Comparison of ENCODE assay signal across 9 cellular contexts in genomic region chr17:42520540-42520951, GRCh38. TPM values are rescaled to one million over a fixed set of nuclear protein-coding genes. Genes with fewer than 3 reads are reported as not detected.
A peak's percentile ranks its signal among the peaks of the same experiment; 100 is the strongest.
DNase-seq lines count a peak whose midpoint lies in the region; ATAC-seq, FAIRE-seq and TF ChIP-seq lines count a peak whose summit lies in the region.
"Had no signal": no experiment of that assay in that cellular context is flagged by ENCODE, and none has a peak within 500 bp of the region (broad histone marks: within the 10 kb centered on the region; RNA-seq: fewer than 3 reads in every experiment).

No MANE protein-coding gene starts in this region.

- peaks cover 6% of the 10 kb centered on the region for H3K27me3 Mint-ChIP-seq in HFFc6 (ENCODE audit: insufficient read depth)

- ATAC-seq in GM18870 (IDR thresholded peaks at IDR 0.05; ENCODE audit: unreplicated experiment) = no peak
- ATAC-seq in HG02973 (IDR thresholded peaks at IDR 0.05; ENCODE audit: unreplicated experiment) = no peak

- H3K4me3 Mint-ChIP-seq in HFFc6 = peak overlapping the region; percentile 63

- H3K4me1 ChIP-seq in muscle layer of colon (ENCODE audit: insufficient read depth, low read length) = peaks cover 73% of the 10 kb centered on the region

- no peak for DNase-seq in AG04449 (ENCODE audit: low read depth, low spot score)
- DNase-seq in HFFc6 = no peak
- DNase-seq in bronchial epithelial cell (ENCODE audit: low read depth) = no peak
- DNase-seq in HT-29 (ENCODE audit: low spot score) = no peak
- DNase-seq in NCI-H345 treated with DMSO at 0.1 percent for 48 hours (lab: John Stamatoyannopoulos, UW; ENCODE audit: unreplicated experiment) = no peak
- DNase-seq: NCI-H2107 had no signal

- peak overlapping the region; percentile 21 for H3K9ac ChIP-seq in muscle layer of colon (ENCODE audit: low read length)

- no peak overlapping the region for H3K4me3 ChIP-seq in AG04449 (ENCODE audit: low read depth, low read length)
- H3K4me3 ChIP-seq in bronchial epithelial cell (ENCODE audit: low read depth, low read length) = no peak overlapping the region
- H3K4me3 ChIP-seq in muscle layer of colon (ENCODE audit: low read depth in 1 of 2, low read length in 2 of 2) = no peak overlapping the region

- no peaks in the 10 kb centered on the region for H3K9me3 ChIP-seq in muscle layer of colon (ENCODE audit: low read length)

- H3K36me3 ChIP-seq in bronchial epithelial cell (ENCODE audit: control insufficient read depth, insufficient read depth, low read length) = peaks cover 7% of the 10 kb centered on the region
- H3K36me3 ChIP-seq in muscle layer of colon (ENCODE audit: insufficient read depth, low read length) = peaks cover 4% of the 10 kb centered on the region

- CTCF ChIA-PET in AG04449 (lab: Yijun Ruan, JAX) = interaction anchor here (0.7 to 7.7 kb wide), 13 partner anchors 10 to 208 kb away, joined by 3 to 83 read pairs (median 5); partner anchors contain the start of genes CAVIN1 and NAGLU

- FAIRE-seq in bronchial epithelial cell (lab: Jason Lieb, UNC) = no peak

- peak overlapping the region; percentile 97 for H3K27ac Mint-ChIP-seq in HFFc6

- H3K4me1 Mint-ChIP-seq in HFFc6 (ENCODE audit: low read depth) = peaks cover 95% of the 10 kb centered on the region

- TF ChIP-seq CTCF in AG04449 (IDR thresholded peaks at IDR 0.05; ENCODE audit: insufficient read depth, low read length, missing control alignments) (peak; percentile 11), HFFc6 (IDR thresholded peaks at IDR 0.05) (peak; percentile 58), bronchial epithelial cell (IDR thresholded peaks at IDR 0.05; ENCODE audit: insufficient read depth, low read length, severe bottlenecking) (peak; percentile 33)

- H3K36me3 Mint-ChIP-seq in HFFc6 (ENCODE audit: low read depth) = peaks cover 20% of the 10 kb centered on the region

- H3K27me3 ChIP-seq in bronchial epithelial cell (ENCODE audit: control insufficient read depth, insufficient read depth, low read length) (no peaks in the 10 kb centered on the region), muscle layer of colon (ENCODE audit: control insufficient read depth in 1 of 2, insufficient read depth in 2 of 2, low read length in 2 of 2) (no peaks in the 10 kb centered on the region)

- POLR2A ChIA-PET in AG04449 (lab: Yijun Ruan, JAX) = interaction anchor here (1.0 to 4.9 kb wide), 11 partner anchors 10 to 245 kb away, joined by 3 to 121 read pairs (median 5); partner anchors contain the start of genes CAVIN1, NAGLU and STAT3

- H3K27ac ChIP-seq in muscle layer of colon (ENCODE audit: low read depth, low read length) = peak overlapping the region; percentile 96

- no peaks in the 10 kb centered on the region for H3K9me3 Mint-ChIP-seq in HFFc6

RNA-seq across cellular contexts. Expression of gene NAGLU, which starts 15.5 kb away (rescaled TPM):
- total RNA-seq in HFFc6 (2021; fragmentation: NEBNext Ultra II Directional; extraction: Animal tissue kit (Norgen Biotek cat#: 25700)) = 10 to 100 TPM; 38.7 to 43.1 (median 39.9) TPM
- 8.4 and 14.2 TPM in 2 replicates for total RNA-seq in bronchial epithelial cell
- total RNA-seq in HT-29 (2014; rRNA removed; shearing (Covaris generic)) = 54.9 and 65.5 TPM in 2 replicates

RNA-seq across cellular contexts. Expression of gene HSD17B1, which starts 32.2 kb away (rescaled TPM):
- 1 to 10 TPM in 4 of 6 experiments, under 1 TPM in 2; 0.66 to 1.5 (median 1.1) TPM for total RNA-seq in HFFc6 (2021; fragmentation: NEBNext Ultra II Directional; extraction: Animal tissue kit (Norgen Biotek cat#: 25700))
- total RNA-seq in bronchial epithelial cell = 7.4 and 22.8 TPM in 2 replicates
- total RNA-seq in HT-29 (2014; rRNA removed; shearing (Covaris generic)) = 0.91 and 1.7 TPM in 2 replicates

RNA-seq across cellular contexts. Expression of gene COASY, which starts 41.4 kb away (rescaled TPM):
- total RNA-seq in HFFc6 (2021; fragmentation: NEBNext Ultra II Directional; extraction: Animal tissue kit (Norgen Biotek cat#: 25700)) = 10 to 100 TPM; 64.6 to 77.6 (median 71.1) TPM
- total RNA-seq in bronchial epithelial cell = 9.0 and 18.4 TPM in 2 replicates
- 82.1 and 103 TPM in 2 replicates for total RNA-seq in HT-29 (2014; rRNA removed; shearing (Covaris generic))

RNA-seq across cellular contexts. Expression of gene MLX, which starts 46.4 kb away (rescaled TPM):
- total RNA-seq in HFFc6 (2021; fragmentation: NEBNext Ultra II Directional; extraction: Animal tissue kit (Norgen Biotek cat#: 25700)) = 10 to 100 TPM; 40.7 to 48.3 (median 47.0) TPM
- total RNA-seq in bronchial epithelial cell = 28.3 and 33.2 TPM in 2 replicates
- total RNA-seq in HT-29 (2014; rRNA removed; shearing (Covaris generic)) = 55.9 and 63.1 TPM in 2 replicates

RNA-seq across cellular contexts. Expression of gene PSMC3IP, which starts 57.0 kb away (rescaled TPM):
- total RNA-seq in HFFc6 (2021; fragmentation: NEBNext Ultra II Directional; extraction: Animal tissue kit (Norgen Biotek cat#: 25700)) = 10 to 100 TPM in 5 of 6 experiments, 1 to 10 TPM in 1; 7.3 to 18.2 (median 16.0) TPM
- 1.3 and 2.0 TPM in 2 replicates for total RNA-seq in bronchial epithelial cell
- total RNA-seq in HT-29 (2014; rRNA removed; shearing (Covaris generic)) = 12.4 and 16.0 TPM in 2 replicates
